ENCODE assay signal across 15 cellular contexts in genomic region chr2:240163056-240163714, GRCh38. TPM values are rescaled to one million over a fixed set of nuclear protein-coding genes. Genes with fewer than 3 reads are reported as not detected.
DNase-seq lines count a peak whose midpoint lies in the region; ATAC-seq and TF ChIP-seq lines count a peak whose summit lies in the region.
"Had no signal": no experiment of that assay in that cellular context is flagged by ENCODE, and none has a peak within 500 bp of the region (broad histone marks: within the 10 kb centered on the region; RNA-seq: fewer than 3 reads in every experiment).

No MANE protein-coding gene starts in this region.

- H3K4me1 ChIP-seq in lower lobe of right lung, result no peaks in the 10 kb centered on the region
- no peaks in the 10 kb centered on the region for H3K4me1 ChIP-seq in mammary epithelial cell (ENCODE audit: insufficient read depth, low read length)
- H3K4me1 ChIP-seq: BLaER1, HAP-1 had no signal

- TF ChIP-seq CTCF in lower lobe of right lung (IDR thresholded peaks at IDR 0.05) (no peak), mammary epithelial cell (conservative IDR thresholded peaks at IDR 0.05 in 1 of 2, IDR thresholded peaks at IDR 0.05 in 1 of 2; ENCODE audit: extremely low read depth in 1 of 2, insufficient read depth in 1 of 2, low read depth in 1 of 2, low read length in 2 of 2) (no peak)

- H3K27ac ChIP-seq in lower lobe of right lung, result no peak overlapping the region
- H3K27ac ChIP-seq in mammary epithelial cell (ENCODE audit: insufficient read depth, low read depth, low read length), result no peak overlapping the region
- H3K27ac ChIP-seq: BLaER1, HL-60 had no signal

- peaks cover 0 to 6% of the 10 kb centered on the region in 2 donors for H3K9me3 Mint-ChIP-seq in activated naive CD4-positive, alpha-beta T cell treated with anti-CD3 and anti-CD28 coated beads, Interleukin-2, amount 50 U/mL, for 72 hours

- no peaks in the 10 kb centered on the region for H3K79me2 ChIP-seq in mammary epithelial cell (ENCODE audit: insufficient read depth, low read length)

- BruUV-seq in mammary epithelial cell (replicated peaks; lab: Mats Ljungman, UMichigan), result no TSS peak

- H3K27me3 ChIP-seq in lower lobe of right lung (ENCODE audit: low read depth) (peaks cover 11% of the 10 kb centered on the region), mammary epithelial cell (ENCODE audit: insufficient read depth, low read length) (no peaks in the 10 kb centered on the region)
- H3K27me3 ChIP-seq: BLaER1 had no signal

- ATAC-seq in activated naive CD4-positive, alpha-beta T cell treated with anti-CD3 and anti-CD28 coated beads, Interleukin-2, amount 50 U/mL, for 72 hours, result no peak
- ATAC-seq in lower lobe of right lung, result no peak
- no peak for ATAC-seq in sciatic nerve
- ATAC-seq in Right ventricle myocardium superior (ENCODE audit: poor library complexity), result no peak

- H3K9ac ChIP-seq in mammary epithelial cell (ENCODE audit: insufficient read depth, low read length), result no peak overlapping the region
- H3K9ac ChIP-seq: BLaER1 had no signal

- intact Hi-C loops in lower lobe of right lung (cut with DNase I), result no loop called here
- intact Hi-C loops in sciatic nerve (cut with DNase I), result no loop called here
- intact Hi-C loops in mammary epithelial cell (cut with micrococcal nuclease), result no loop called here
- intact Hi-C loops in Right ventricle myocardium superior (cut with DNase I), result no loop called here

- H3K4me3 ChIP-seq in lower lobe of right lung (no peak overlapping the region), mammary epithelial cell (replicated peaks in 1 of 3; ENCODE audit: insufficient read depth in 1 of 3, low read depth in 2 of 3, low read length in 3 of 3) (no peak overlapping the region)
- H3K4me3 ChIP-seq: BLaER1, HAP-1 had no signal

- no peaks in the 10 kb centered on the region for H3K36me3 ChIP-seq in lower lobe of right lung
- no peaks in the 10 kb centered on the region for H3K36me3 ChIP-seq in mammary epithelial cell (ENCODE audit: insufficient read depth, low read length)
- H3K36me3 ChIP-seq: BLaER1, HAP-1 had no signal

- H3K27ac Mint-ChIP-seq in activated naive CD4-positive, alpha-beta T cell treated with anti-CD3 and anti-CD28 coated beads, Interleukin-2, amount 50 U/mL, for 72 hours, result peak overlapping the region in 1 of 2 donors; percentile 30

- no peaks in the 10 kb centered on the region for H3K36me3 Mint-ChIP-seq in activated naive CD4-positive, alpha-beta T cell treated with anti-CD3 and anti-CD28 coated beads, Interleukin-2, amount 50 U/mL, for 72 hours

- WGBS in mammary epithelial cell (ENCODE audit: low coverage, missing lambda C conversion rate), result 38% methylated on average over 13 of the region's 14 CpGs

- dilution Hi-C loops in mammary epithelial cell (cut with HindIII; ENCODE audit: low sequenced_read_pairs), result no loop called here

- H3K9me3 ChIP-seq in lower lobe of right lung (no peaks in the 10 kb centered on the region), mammary epithelial cell (replicated peaks; ENCODE audit: insufficient read depth, low read length) (no peaks in the 10 kb centered on the region)
- H3K9me3 ChIP-seq: BLaER1, HAP-1 had no signal

- no peaks in the 10 kb centered on the region for H4K20me1 ChIP-seq in mammary epithelial cell (ENCODE audit: insufficient read depth, low read length)
- H4K20me1 ChIP-seq: BLaER1 had no signal

- in situ Hi-C loops in mammary epithelial cell (cut with MboI; ENCODE audit: low sequenced_read_pairs in 2 of 2), result no loop called here

- H2AFZ ChIP-seq in mammary epithelial cell (ENCODE audit: low read depth, low read length), result no peak overlapping the region

- peak; percentile 2 for DNase-seq in activated naive CD4-positive, alpha-beta T cell treated with anti-CD3 and anti-CD28 coated beads, Interleukin-2, amount 50 U/mL, for 16 hours
- DNase-seq in activated naive CD4-positive, alpha-beta T cell treated with anti-CD3 and anti-CD28 coated beads, Interleukin-2, amount 50 U/mL, for 72 hours (ENCODE audit: low spot score in 2 of 2), result no peak
- peak; percentile 34 for DNase-seq in lower lobe of right lung
- DNase-seq in sciatic nerve (ENCODE audit: low spot score), result peak; percentile 32
- DNase-seq in mammary epithelial cell, result no peak
- no peak for DNase-seq in Kasumi-1 (lab: John Stamatoyannopoulos, UW)
- DNase-seq in Right ventricle myocardium superior, result no peak
- DNase-seq: 8988T, AML-193, DMS53, GF-D8, GOT3 had no signal

- CTCF ChIA-PET in mammary epithelial cell (lab: Charles Lee; ENCODE audit: low non-redundant PET), result no interaction called here

- H3K4me2 ChIP-seq in mammary epithelial cell (ENCODE audit: insufficient read depth, low read depth, low read length), result no peak overlapping the region
- H3K4me2 ChIP-seq: BLaER1 had no signal

RNA-seq across cellular contexts. Expression of gene OTOS, which starts 22.7 kb away (rescaled TPM):
- not detected for total RNA-seq in activated naive CD4-positive, alpha-beta T cell treated with anti-CD3 and anti-CD28 coated beads, Interleukin-2, amount 50 U/mL, for 72 hours
- not detected for total RNA-seq in lower lobe of right lung
- not detected for total RNA-seq in sciatic nerve
- not detected for total RNA-seq in mammary epithelial cell
- not detected for polyA plus RNA-seq in mammary epithelial cell
- not detected for polyA minus RNA-seq in mammary epithelial cell
- not detected for total RNA-seq in Right ventricle myocardium superior

RNA-seq across cellular contexts. Expression of gene COPS9, which starts 27.1 kb away (rescaled TPM):
- 10 to 100 TPM; 92.9 to 97.6 TPM for total RNA-seq in activated naive CD4-positive, alpha-beta T cell treated with anti-CD3 and anti-CD28 coated beads, Interleukin-2, amount 50 U/mL, for 72 hours
- total RNA-seq in lower lobe of right lung (109 TPM), sciatic nerve (124 TPM), mammary epithelial cell (100 to 1,000 TPM in 1 of 2 donors, 10 to 100 TPM in 1; 40.2 to 142 TPM), Right ventricle myocardium superior (206 TPM)
- polyA plus RNA-seq in mammary epithelial cell, result 205 TPM
- polyA minus RNA-seq in mammary epithelial cell, result 21.3 TPM

Comparison
In these comparisons a context has a peak if more than half of its experiments do, and no peak if none do; other contexts are left out.
1. DNase-seq: peak in activated naive CD4-positive, alpha-beta T cell treated with anti-CD3 and anti-CD28 coated beads, Interleukin-2, amount 50 U/mL, for 16 hours (single experiment), lower lobe of right lung (single experiment) and sciatic nerve (single experiment); none in activated naive CD4-positive, alpha-beta T cell treated with anti-CD3 and anti-CD28 coated beads, Interleukin-2, amount 50 U/mL, for 72 hours (0 of 2), mammary epithelial cell (single experiment), Kasumi-1 (0 of 2) and Right ventricle myocardium superior (single experiment).